Comparison of ENCODE assay signal across 8 cellular contexts in genomic region chr15:44719293-44719999, GRCh38. TPM values are rescaled to one million over a fixed set of nuclear protein-coding genes. Genes with fewer than 3 reads are reported as not detected.
DNase-seq lines count a peak whose midpoint lies in the region; ATAC-seq and TF ChIP-seq lines count a peak whose summit lies in the region.

No MANE protein-coding gene starts in this region.

- no peaks in the 10 kb centered on the region for H3K9me3 Mint-ChIP-seq in naive B cell

- no peak overlapping the region for H2AFZ ChIP-seq in osteoblast (ENCODE audit: low read length)

- H3K27ac ChIP-seq in osteoblast (ENCODE audit: low read depth, low read length) = no peak overlapping the region

- no peaks in the 10 kb centered on the region for H3K27me3 Mint-ChIP-seq in naive B cell

- H3K36me3 ChIP-seq in osteoblast (ENCODE audit: insufficient read depth, low read length) (peaks cover 44% of the 10 kb centered on the region), BE2C (peaks cover 38% of the 10 kb centered on the region)

- TF ChIP-seq CTCF in osteoblast (IDR thresholded peaks at IDR 0.05; ENCODE audit: extremely low read depth, low read depth, low read length) = no peak
- no peak for TF ChIP-seq CTCF in BE2C (IDR thresholded peaks at IDR 0.05; ENCODE audit: low read depth, low read length)

- H3K4me2 ChIP-seq in osteoblast (ENCODE audit: insufficient read depth, low read length) = no peak overlapping the region

- H3K9me3 ChIP-seq in osteoblast (ENCODE audit: low read depth, low read length) (no peaks in the 10 kb centered on the region), BE2C (no peaks in the 10 kb centered on the region)

- peak overlapping the region; percentile 35 to 100 (median 90) for H3K27ac Mint-ChIP-seq in naive B cell

- peaks cover 14 to 32% of the 10 kb centered on the region in 2 donors for H3K36me3 Mint-ChIP-seq in naive B cell

- ATAC-seq in GM21367 (IDR thresholded peaks at IDR 0.05; ENCODE audit: unreplicated experiment) = peak; percentile 37
- peak; percentile 50 to 54 for ATAC-seq in naive B cell (ENCODE audit: low read depth in 2 of 2)

- H3K4me3 Mint-ChIP-seq in naive B cell = peak overlapping the region; percentile 27 to 83 (median 59)

- H3K4me1 Mint-ChIP-seq in naive B cell = peaks cover 60 to 88% (median 74%) of the 10 kb centered on the region in 3 donors

- H3K79me2 ChIP-seq in osteoblast (ENCODE audit: insufficient read depth, low read length) = peaks cover 15% of the 10 kb centered on the region

- H3K27me3 ChIP-seq in osteoblast (ENCODE audit: insufficient read depth, low read length) (no peaks in the 10 kb centered on the region), BE2C (no peaks in the 10 kb centered on the region)

- H3K4me3 ChIP-seq in osteoblast (ENCODE audit: insufficient read depth, low read length) = no peak overlapping the region
- no peak overlapping the region for H3K4me3 ChIP-seq in BE2C (ENCODE audit: low read depth, low read length)

- H3K4me1 ChIP-seq in osteoblast (ENCODE audit: insufficient read depth, low read length) = no peaks in the 10 kb centered on the region
- no peaks in the 10 kb centered on the region for H3K4me1 ChIP-seq in BE2C

- H4K20me1 ChIP-seq in osteoblast (ENCODE audit: insufficient read depth, low read length) = peaks cover 23% of the 10 kb centered on the region

- DNase-seq in EH (ENCODE audit: low read depth) (peak; percentile 33), HT1080 (ENCODE audit: low read depth) (peak; percentile 8), naive B cell (peak; percentile 49), osteoblast (ENCODE audit: insufficient read length, low spot score, missing footprints) (no peak), BE2C (no peak), cerebellar cortex (ENCODE audit: low spot score) (no peak)
- DNase-seq in activated CD8-positive, alpha-beta memory T cell treated with anti-CD3 and anti-CD28 coated beads for 24 hours = peak; percentile 84

RNA-seq across cellular contexts. Expression of gene B2M, which starts 8.1 kb away (rescaled TPM):
- 746 and 855 TPM in 2 replicates for total RNA-seq in HT1080 (2014; rRNA removed; shearing (Covaris generic))
- 1,336 and 1,712 TPM in 2 replicates for polyA plus RNA-seq in HT1080 (2015; cell fraction: cytosol; rRNA removed)
- 1,131 and 1,321 TPM in 2 replicates for polyA plus RNA-seq in HT1080 (2015; cell fraction: nucleus; rRNA removed)
- over 10,000 TPM; 15,630 to 30,116 (median 21,556) TPM for polyA plus RNA-seq in naive B cell (ENCODE audit: low read depth in 6 of 6)
- 3,371 and 4,170 TPM in 2 replicates for total RNA-seq in osteoblast
- polyA plus RNA-seq in BE2C (2012; ENCODE audit: insufficient read depth, insufficient read length, low read depth) = 1,053 TPM

RNA-seq across cellular contexts. Expression of gene PATL2, which starts 8.3 kb away (rescaled TPM):
- total RNA-seq in HT1080 (2014; rRNA removed; shearing (Covaris generic)) = 0.10 and 0.13 TPM in 2 replicates
- polyA plus RNA-seq in HT1080 (2015; cell fraction: cytosol; rRNA removed) = 0.05 TPM in 1 of 2 replicates, not detected in the other
- polyA plus RNA-seq in HT1080 (2015; cell fraction: nucleus; rRNA removed) = 0.69 and 1.3 TPM in 2 replicates
- 10 to 100 TPM in 5 of 6 donors, 1 to 10 TPM in 1; 9.3 to 28.6 (median 20.2) TPM for polyA plus RNA-seq in naive B cell (ENCODE audit: low read depth in 6 of 6)
- total RNA-seq in osteoblast = 1.8 and 2.7 TPM in 2 replicates
- polyA plus RNA-seq in BE2C (2012; ENCODE audit: insufficient read depth, insufficient read length, low read depth) = not detected

RNA-seq across cellular contexts. Expression of gene TRIM69, which starts 16.9 kb away (rescaled TPM):
- 6.2 and 7.1 TPM in 2 replicates for total RNA-seq in HT1080 (2014; rRNA removed; shearing (Covaris generic))
- polyA plus RNA-seq in HT1080 (2015; cell fraction: cytosol; rRNA removed) = 10.9 and 12.3 TPM in 2 replicates
- 4.8 and 6.0 TPM in 2 replicates for polyA plus RNA-seq in HT1080 (2015; cell fraction: nucleus; rRNA removed)
- 10 to 100 TPM in 5 of 6 donors, 1 to 10 TPM in 1; 9.4 to 22.4 (median 18.1) TPM for polyA plus RNA-seq in naive B cell (ENCODE audit: low read depth in 6 of 6)
- total RNA-seq in osteoblast = 9.4 and 14.7 TPM in 2 replicates
- 19.9 TPM for polyA plus RNA-seq in BE2C (2012; ENCODE audit: insufficient read depth, insufficient read length, low read depth)

RNA-seq across cellular contexts. Expression of gene SPG11, which starts 56.0 kb away (rescaled TPM):
- 24.5 and 26.7 TPM in 2 replicates for total RNA-seq in HT1080 (2014; rRNA removed; shearing (Covaris generic))
- polyA plus RNA-seq in HT1080 (2015; cell fraction: cytosol; rRNA removed) = 21.2 and 28.2 TPM in 2 replicates
- 78.7 and 108 TPM in 2 replicates for polyA plus RNA-seq in HT1080 (2015; cell fraction: nucleus; rRNA removed)
- 10 to 100 TPM; 19.7 to 70.0 (median 53.0) TPM for polyA plus RNA-seq in naive B cell (ENCODE audit: low read depth in 6 of 6)
- total RNA-seq in osteoblast = 83.7 and 95.9 TPM in 2 replicates
- polyA plus RNA-seq in BE2C (2012; ENCODE audit: insufficient read depth, insufficient read length, low read depth) = 78.5 TPM

Comparison
In these comparisons a context has a peak if more than half of its experiments do, and no peak if none do; other contexts are left out.
1. DNase-seq: peak in EH (single experiment), HT1080 (single experiment), activated CD8-positive, alpha-beta memory T cell treated with anti-CD3 and anti-CD28 coated beads for 24 hours (single experiment) and naive B cell (single experiment); none in osteoblast (single experiment), BE2C (single experiment) and cerebellar cortex (single experiment).